ENCODE assay signal across 1 cellular context in genomic region chr17:82320956-82321927, GRCh38.
TF ChIP-seq lines count a peak whose summit lies in the region.

No MANE protein-coding gene starts in this region.

TF ChIP-seq in HepG2, 621 proteins besides CTCF, POLR2A, EP300 and RAD21 (continued from another document and continues in another):
- TF ChIP-seq KIAA2018 (CRISPR knock-in tag; IDR thresholded peaks at IDR 0.05; ENCODE audit: borderline replicate concordance) (no peak), ZFP91 (CRISPR knock-in tag; IDR thresholded peaks at IDR 0.05; ENCODE audit: borderline replicate concordance) (peak; percentile 71; the same call in 1 of the 2 replicates), NCOA5 (CRISPR knock-in tag; IDR thresholded peaks at IDR 0.05) (no peak), ZNF644 (CRISPR knock-in tag; IDR thresholded peaks at IDR 0.05; ENCODE audit: low read depth) (no peak), ZSCAN21 (CRISPR knock-in tag; IDR thresholded peaks at IDR 0.05; ENCODE audit: borderline replicate concordance) (peak; percentile 82; the same call in 1 of the 2 replicates), HBP1 (CRISPR knock-in tag; IDR thresholded peaks at IDR 0.05; ENCODE audit: low read depth) (0 out of 2 replicates have a peak, but pooled peaks have one; percentile 71), EEA1 (CRISPR knock-in tag; IDR thresholded peaks at IDR 0.05; ENCODE audit: borderline replicate concordance) (no peak; the same call in 1 of the 2 replicates), SMAD1 (CRISPR knock-in tag; IDR thresholded peaks at IDR 0.05; ENCODE audit: borderline replicate concordance, low read depth) (peak; percentile 38; the same call in 1 of the 2 replicates), FIP1L1 (IDR thresholded peaks at IDR 0.05; ENCODE audit: borderline replicate concordance, insufficient read depth, low read depth, low read length) (no peak), HNRNPK (IDR thresholded peaks at IDR 0.05; ENCODE audit: low read depth, low read length, poor library complexity, severe bottlenecking) (peak; percentile 42), SP140L (CRISPR knock-in tag; IDR thresholded peaks at IDR 0.05; ENCODE audit: borderline replicate concordance) (0 out of 2 replicates have a peak, but pooled peaks have one; percentile 33), ZNF773 (CRISPR knock-in tag; IDR thresholded peaks at IDR 0.05; ENCODE audit: borderline replicate concordance) (0 out of 2 replicates have a peak, but pooled peaks have one; percentile 25), ZBTB44 (CRISPR knock-in tag; IDR thresholded peaks at IDR 0.05) (no peak), TBX2 (CRISPR knock-in tag; IDR thresholded peaks at IDR 0.05; ENCODE audit: borderline replicate concordance) (no peak; the same call in 1 of the 2 replicates), MBD4 (IDR thresholded peaks at IDR 0.05; ENCODE audit: borderline replicate concordance, low read length) (no peak), ZNF782 (CRISPR knock-in tag; IDR thresholded peaks at IDR 0.05; ENCODE audit: borderline replicate concordance) (no peak), ZNF883 (CRISPR knock-in tag; IDR thresholded peaks at IDR 0.05; ENCODE audit: not compliant biosample characterization) (no peak), ZNF550 (CRISPR knock-in tag; IDR thresholded peaks at IDR 0.05; ENCODE audit: borderline replicate concordance) (no peak), MTA1 (CRISPR knock-in tag; IDR thresholded peaks at IDR 0.05; ENCODE audit: borderline replicate concordance) (peak; percentile 65; the same call in 1 of the 2 replicates), ZNF20 (CRISPR knock-in tag; IDR thresholded peaks at IDR 0.05) (no peak), ZNF510 (CRISPR knock-in tag; IDR thresholded peaks at IDR 0.05; ENCODE audit: low read depth) (no peak), YEATS2 (CRISPR knock-in tag; IDR thresholded peaks at IDR 0.05; ENCODE audit: borderline replicate concordance) (no peak), ZNF367 (CRISPR knock-in tag; IDR thresholded peaks at IDR 0.05; ENCODE audit: borderline replicate concordance) (no peak), NFRKB (IDR thresholded peaks at IDR 0.05) (no peak), NFE2L2 (IDR thresholded peaks at IDR 0.05; ENCODE audit: low read length) (no peak), SUZ12 (IDR thresholded peaks at IDR 0.05; ENCODE audit: low read depth, low read length) (no peak), ZBTB7A (CRISPR knock-in tag; IDR thresholded peaks at IDR 0.05) (peak; percentile 96), ZC3H13 (CRISPR knock-in tag; IDR thresholded peaks at IDR 0.05) (no peak), NR2F6 (IDR thresholded peaks at IDR 0.05) (no peak), NR2F6 (CRISPR knock-in tag; IDR thresholded peaks at IDR 0.05) (no peak), NRL (CRISPR knock-in tag; IDR thresholded peaks at IDR 0.05; ENCODE audit: borderline replicate concordance) (no peak), STAT6 (CRISPR knock-in tag; IDR thresholded peaks at IDR 0.05; ENCODE audit: borderline replicate concordance) (no peak), ZNF333 (CRISPR knock-in tag; IDR thresholded peaks at IDR 0.05; ENCODE audit: borderline replicate concordance) (no peak), CREB1 (IDR thresholded peaks at IDR 0.05) (no peak), CREB1 (CRISPR knock-in tag; IDR thresholded peaks at IDR 0.05) (no peak), MIXL1 (CRISPR knock-in tag; IDR thresholded peaks at IDR 0.05) (no peak), ZNF354B (CRISPR knock-in tag; IDR thresholded peaks at IDR 0.05) (no peak), MAFF (IDR thresholded peaks at IDR 0.05; ENCODE audit: low read depth, low read length) (no peak), AGO2 (optimal IDR thresholded peaks at IDR 0.05; ENCODE audit: low read depth, low read length) (peak; percentile 12), NFYB (CRISPR knock-in tag; IDR thresholded peaks at IDR 0.05) (no peak), SSRP1 (CRISPR knock-in tag; IDR thresholded peaks at IDR 0.05) (no peak), ZSCAN9 (CRISPR knock-in tag; IDR thresholded peaks at IDR 0.05; ENCODE audit: borderline replicate concordance) (no peak), HDAC1 (CRISPR knock-in tag; IDR thresholded peaks at IDR 0.05) (peak; percentile 53)
- TF ChIP-seq, protein P1, sequence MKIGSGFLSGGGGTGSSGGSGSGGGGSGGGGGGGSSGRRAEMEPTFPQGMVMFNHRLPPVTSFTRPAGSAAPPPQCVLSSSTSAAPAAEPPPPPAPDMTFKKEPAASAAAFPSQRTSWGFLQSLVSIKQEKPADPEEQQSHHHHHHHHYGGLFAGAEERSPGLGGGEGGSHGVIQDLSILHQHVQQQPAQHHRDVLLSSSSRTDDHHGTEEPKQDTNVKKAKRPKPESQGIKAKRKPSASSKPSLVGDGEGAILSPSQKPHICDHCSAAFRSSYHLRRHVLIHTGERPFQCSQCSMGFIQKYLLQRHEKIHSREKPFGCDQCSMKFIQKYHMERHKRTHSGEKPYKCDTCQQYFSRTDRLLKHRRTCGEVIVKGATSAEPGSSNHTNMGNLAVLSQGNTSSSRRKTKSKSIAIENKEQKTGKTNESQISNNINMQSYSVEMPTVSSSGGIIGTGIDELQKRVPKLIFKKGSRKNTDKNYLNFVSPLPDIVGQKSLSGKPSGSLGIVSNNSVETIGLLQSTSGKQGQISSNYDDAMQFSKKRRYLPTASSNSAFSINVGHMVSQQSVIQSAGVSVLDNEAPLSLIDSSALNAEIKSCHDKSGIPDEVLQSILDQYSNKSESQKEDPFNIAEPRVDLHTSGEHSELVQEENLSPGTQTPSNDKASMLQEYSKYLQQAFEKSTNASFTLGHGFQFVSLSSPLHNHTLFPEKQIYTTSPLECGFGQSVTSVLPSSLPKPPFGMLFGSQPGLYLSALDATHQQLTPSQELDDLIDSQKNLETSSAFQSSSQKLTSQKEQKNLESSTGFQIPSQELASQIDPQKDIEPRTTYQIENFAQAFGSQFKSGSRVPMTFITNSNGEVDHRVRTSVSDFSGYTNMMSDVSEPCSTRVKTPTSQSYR (CRISPR knock-in tag; IDR thresholded peaks at IDR 0.05; ENCODE audit: borderline replicate concordance) = no peak
- TF ChIP-seq, protein P2, sequence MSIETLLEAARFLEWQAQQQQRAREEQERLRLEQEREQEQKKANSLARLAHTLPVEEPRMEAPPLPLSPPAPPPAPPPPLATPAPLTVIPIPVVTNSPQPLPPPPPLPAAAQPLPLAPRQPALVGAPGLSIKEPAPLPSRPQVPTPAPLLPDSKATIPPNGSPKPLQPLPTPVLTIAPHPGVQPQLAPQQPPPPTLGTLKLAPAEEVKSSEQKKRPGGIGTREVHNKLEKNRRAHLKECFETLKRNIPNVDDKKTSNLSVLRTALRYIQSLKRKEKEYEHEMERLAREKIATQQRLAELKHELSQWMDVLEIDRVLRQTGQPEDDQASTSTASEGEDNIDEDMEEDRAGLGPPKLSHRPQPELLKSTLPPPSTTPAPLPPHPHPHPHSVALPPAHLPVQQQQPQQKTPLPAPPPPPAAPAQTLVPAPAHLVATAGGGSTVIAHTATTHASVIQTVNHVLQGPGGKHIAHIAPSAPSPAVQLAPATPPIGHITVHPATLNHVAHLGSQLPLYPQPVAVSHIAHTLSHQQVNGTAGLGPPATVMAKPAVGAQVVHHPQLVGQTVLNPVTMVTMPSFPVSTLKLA (IDR thresholded peaks at IDR 0.05) = no peak
